In the genomic region with DNA sequence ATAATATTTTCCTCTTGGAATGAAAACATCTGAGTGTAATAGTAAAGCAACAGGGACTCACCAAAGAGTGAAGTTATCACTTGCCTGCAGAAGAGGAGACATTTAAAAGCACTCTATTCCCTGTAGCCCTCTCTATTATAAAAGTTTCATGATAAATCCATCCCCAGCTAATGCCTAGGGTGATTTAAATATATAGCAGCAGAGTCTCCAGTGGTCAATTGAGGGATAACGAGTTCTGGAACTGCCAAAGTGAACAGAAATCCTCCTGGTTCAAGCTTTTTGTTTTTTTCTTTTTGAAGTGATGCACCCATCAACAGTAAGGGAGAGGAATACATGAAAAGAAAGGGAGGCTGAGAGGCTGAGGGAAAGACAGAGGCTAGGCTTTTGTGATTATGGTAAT, we compare ENCODE assay signal across 22 cellular contexts.
DNase-seq lines count a peak whose midpoint lies in the region; ATAC-seq, FAIRE-seq and TF ChIP-seq lines count a peak whose summit lies in the region.
"Had no signal": no experiment of that assay in that cellular context is flagged by ENCODE, and none has a peak within 500 bp of the region (broad histone marks: within the 10 kb centered on the region; RNA-seq: fewer than 3 reads in every experiment).

No MANE protein-coding gene starts in this region.

- no peak overlapping the region for H2AFZ ChIP-seq in GM23248

- 23 to 31% methylated on average over 1 of the region's 1 CpG for WGBS in GM23248 (ENCODE audit: low coverage in 1 of 2, low lambda C conversion rate in 2 of 2, missing lambda C conversion rate in 2 of 2), 2 experiments

- BruUV-seq in Panc1 (replicated peaks; lab: Mats Ljungman, UMichigan), result no TSS peak

- in situ Hi-C loops in GM23248 (cut with MboI) (no loop called here), Panc1 (cut with HindIII; ENCODE audit: low pct_unique_long_range_greater_than_20kb, low sequenced_read_pairs) (no loop called here)

- CTCF ChIA-PET in Panc1 (lab: Charles Lee), result no interaction called here

- H3K4me1 ChIP-seq in GM23248 (ENCODE audit: insufficient read depth) (no peaks in the 10 kb centered on the region), Panc1 (ENCODE audit: control insufficient read depth, insufficient read depth, low read length) (no peaks in the 10 kb centered on the region)
- H3K4me1 ChIP-seq: gastroesophageal sphincter, sigmoid colon, SJSA1 had no signal

- H3K36me3 ChIP-seq in GM23248 (ENCODE audit: low read depth), result no peaks in the 10 kb centered on the region
- H3K36me3 ChIP-seq in Panc1 (ENCODE audit: control insufficient read depth, insufficient read depth, low read length), result no peaks in the 10 kb centered on the region
- H3K36me3 ChIP-seq: BLaER1 treated with 17β-estradiol and CSF1 and Interleukin-3, amounts not matched to agents 10 nM and 100 nM; gastroesophageal sphincter; neutrophil; sigmoid colon; SJSA1 had no signal

- no peak overlapping the region for H3K4me2 ChIP-seq in GM23248 (ENCODE audit: unreplicated experiment)

- no peak for DNase-seq in AG09319 (ENCODE audit: extremely low read depth, low read depth)
- DNase-seq in GM23248, result peak; percentile 18
- no peak for DNase-seq in Panc1 (ENCODE audit: low read depth, low spot score)
- peak; percentile 2 for DNase-seq in fibroblast of the aortic adventitia (ENCODE audit: low read depth)
- DNase-seq in GF-D8 (lab: John Stamatoyannopoulos, UW), result no peak
- no peak for DNase-seq in D721Med (ENCODE audit: insufficient read length, low spot score)
- no peak for DNase-seq in activated T-cell treated with anti-CD3 and anti-CD28 coated beads, Interleukin-2, amount 50 U/mL, for 1 hour
- DNase-seq: activated T-cell treated with anti-CD3 and anti-CD28 coated beads, Interleukin-2, amount 50 U/mL, for 48 hours; caudate nucleus; DND-41; islet precursor cell; mesendoderm; MV-4-11; NCI-H2227 treated with DMSO at 0.1 percent for 48 hours; sigmoid colon; stimulated activated CD4-positive, alpha-beta T cell treated with anti-CD3 and anti-CD28 coated beads, Interleukin-2, amount 100 ng/mL, for 24 hours had no signal

- no peaks in the 10 kb centered on the region for H4K20me1 ChIP-seq in GM23248 (ENCODE audit: insufficient read depth)
- H4K20me1 ChIP-seq: BLaER1 treated with 17β-estradiol and CSF1 and Interleukin-3, amounts not matched to agents 10 nM and 100 nM had no signal

- TF ChIP-seq CTCF in AG09319 (IDR thresholded peaks at IDR 0.05; ENCODE audit: low read depth, low read length) (0 out of 2 replicates have a peak, but pooled peaks have one; percentile 1), Panc1 (IDR thresholded peaks at IDR 0.05) (peak; percentile 38; the same call in 1 of the 2 replicates), fibroblast of the aortic adventitia (IDR thresholded peaks at IDR 0.05; ENCODE audit: insufficient read depth, low read length) (peak; percentile 19), D721Med (IDR thresholded peaks at IDR 0.05; ENCODE audit: insufficient read depth, missing control alignments) (no peak)

- no peaks in the 10 kb centered on the region for H3K9me2 ChIP-seq in GM23248 (ENCODE audit: insufficient read depth)

- no peak overlapping the region for H3K9ac ChIP-seq in GM23248
- H3K9ac ChIP-seq: BLaER1 treated with 17β-estradiol and CSF1 and Interleukin-3, amounts not matched to agents 10 nM and 100 nM had no signal

- POLR2A ChIA-PET in Panc1 (lab: Charles Lee), result no interaction called here

- H3K4me3 ChIP-seq in GM23248 (no peak overlapping the region), Panc1 (ENCODE audit: low read depth in 2 of 2, low read length in 2 of 2) (no peak overlapping the region), fibroblast of the aortic adventitia (ENCODE audit: low read depth, low read length) (no peak overlapping the region)
- H3K4me3 ChIP-seq: BLaER1 treated with 17β-estradiol and CSF1 and Interleukin-3, amounts not matched to agents 10 nM and 100 nM; gastroesophageal sphincter; sigmoid colon; SJSA1 had no signal

- H3K9me3 ChIP-seq in GM23248 (ENCODE audit: low read depth), result no peaks in the 10 kb centered on the region
- H3K9me3 ChIP-seq in Panc1 (ENCODE audit: control insufficient read depth, insufficient read depth, low read depth, low read length), result peaks cover 8% of the 10 kb centered on the region; the same call in 1 of the 2 replicates
- H3K9me3 ChIP-seq: neutrophil, SJSA1 had no signal

- intact Hi-C loops in Panc1 (cut with micrococcal nuclease; ENCODE audit: unreplicated experiment), result no loop called here

- H3K27me3 ChIP-seq in GM23248 (replicated peaks; ENCODE audit: insufficient read depth) (no peaks in the 10 kb centered on the region), Panc1 (ENCODE audit: control insufficient read depth, insufficient read depth, low read length) (no peaks in the 10 kb centered on the region)
- H3K27me3 ChIP-seq: BLaER1 treated with 17β-estradiol and CSF1 and Interleukin-3, amounts not matched to agents 10 nM and 100 nM; gastroesophageal sphincter; sigmoid colon; SJSA1 had no signal

- no peak for FAIRE-seq in D721Med (lab: Jason Lieb, UNC)
- FAIRE-seq: HepG2 had no signal

- no peaks in the 10 kb centered on the region for H3K79me2 ChIP-seq in GM23248 (ENCODE audit: insufficient read depth)

- no peaks in the 10 kb centered on the region for H3F3A ChIP-seq in GM23248 (ENCODE audit: insufficient read depth)

- ATAC-seq in Panc1, result peak; percentile 69; the same call in 1 of the 2 replicates
- no peak for ATAC-seq in HG02885 (IDR thresholded peaks at IDR 0.05; ENCODE audit: poor library complexity, unreplicated experiment)
- ATAC-seq: gastroesophageal sphincter, HepG2 had no signal

- H3K27ac ChIP-seq in GM23248, result no peak overlapping the region
- no peak overlapping the region for H3K27ac ChIP-seq in Panc1 (ENCODE audit: low read length)
- H3K27ac ChIP-seq: BLaER1 treated with 17β-estradiol and CSF1 and Interleukin-3, amounts not matched to agents 10 nM and 100 nM; gastroesophageal sphincter; neutrophil; sigmoid colon; SJSA1 had no signal

Comparison
In these comparisons a context has a peak if more than half of its experiments do, and no peak if none do; other contexts are left out.
1. DNase-seq: peak in GM23248 (single experiment) and fibroblast of the aortic adventitia (single experiment); none in AG09319 (single experiment), Panc1 (single experiment), GF-D8 (single experiment), D721Med (single experiment) and activated T-cell treated with anti-CD3 and anti-CD28 coated beads, Interleukin-2, amount 50 U/mL, for 1 hour (single experiment).